ENCODE assay signal across 8 cellular contexts in genomic region chr2:95121150-95121494, GRCh38. TPM values are rescaled to one million over a fixed set of nuclear protein-coding genes. Genes with fewer than 3 reads are reported as not detected.
A peak's percentile ranks its signal among the peaks of the same experiment; 100 is the strongest.
DNase-seq lines count a peak whose midpoint lies in the region.

No MANE protein-coding gene starts in this region.

- H3K79me1 ChIP-seq in neuronal stem cell (ENCODE audit: low read depth, low read length), result peaks cover 4% of the 10 kb centered on the region

- no peak overlapping the region for H2BK12ac ChIP-seq in neuronal stem cell (ENCODE audit: low read length)

- H3K27me3 ChIP-seq in esophagus (ENCODE audit: control insufficient read depth in 1 of 2, insufficient read depth in 2 of 2, low read length in 2 of 2) (no peaks in the 10 kb centered on the region), neuronal stem cell (ENCODE audit: control insufficient read depth in 3 of 3, insufficient read depth in 3 of 3, low read depth in 1 of 3, low read length in 3 of 3) (no peaks in the 10 kb centered on the region)

- 0 to 1% methylated on average over 20 of the region's 20 CpGs for WGBS in esophagus, 2 donors
- WGBS in neuronal stem cell (ENCODE audit: extremely low coverage in 2 of 2, insufficient read length in 2 of 2, insufficient replicate concordance in 1 of 2), 2 donors, result no CpG with 5 or more reads among the region's 20 CpGs

- H4K8ac ChIP-seq in neuronal stem cell (ENCODE audit: low read depth, low read length), result no peak overlapping the region

- H3K9ac ChIP-seq in SK-N-MC (ENCODE audit: insufficient read length) (peak overlapping the region; percentile 94), neuronal stem cell (ENCODE audit: low read depth, low read length, poor library complexity) (peak overlapping the region; percentile 99)

- no peak overlapping the region for H4K91ac ChIP-seq in neuronal stem cell (ENCODE audit: low read depth, low read length, poor library complexity)

- H3K4me1 ChIP-seq in esophagus (ENCODE audit: control insufficient read depth in 2 of 2, insufficient read depth in 2 of 2, low read length in 1 of 2) (peaks cover 0 to 7% of the 10 kb centered on the region in 2 donors), neuronal stem cell (ENCODE audit: control insufficient read depth in 2 of 2, insufficient read depth in 1 of 2, low read depth in 1 of 2, low read length in 2 of 2) (peaks cover 0 to 6% of the 10 kb centered on the region in 2 donors)

- H2BK120ac ChIP-seq in neuronal stem cell (ENCODE audit: low read depth, low read length), result peak overlapping the region; percentile 75

- H3K36me3 ChIP-seq in SK-N-MC (ENCODE audit: insufficient read depth, low read length) (peaks cover 37% of the 10 kb centered on the region), esophagus (ENCODE audit: control insufficient read depth in 2 of 2, insufficient read depth in 2 of 2, low read length in 1 of 2) (no peaks in the 10 kb centered on the region), neuronal stem cell (replicated peaks in 1 of 2; ENCODE audit: control insufficient read depth in 2 of 2, insufficient read depth in 2 of 2, low read length in 2 of 2) (peaks cover 0 to 29% of the 10 kb centered on the region in 2 donors)

- H2AK5ac ChIP-seq in neuronal stem cell (ENCODE audit: low read depth, low read length), result peak overlapping the region; percentile 6

- H3K4me2 ChIP-seq in neuronal stem cell (ENCODE audit: insufficient read depth, low read length, poor library complexity, severe bottlenecking), result peak overlapping the region; percentile 60

- H3K27ac ChIP-seq in SK-N-MC (peak overlapping the region; percentile 90; the same call in 1 of the 2 replicates), esophagus (ENCODE audit: low read depth in 2 of 2, low read length in 1 of 2) (peak overlapping the region; percentile 94 to 96), neuronal stem cell (replicated peaks; ENCODE audit: low read length) (no peak overlapping the region)

- peak overlapping the region; percentile 96 for H3K18ac ChIP-seq in neuronal stem cell (ENCODE audit: low read length)

- H3K4me3 ChIP-seq in SK-N-MC (peak overlapping the region; percentile 99), esophagus (ENCODE audit: low read depth in 1 of 2, low read length in 2 of 2) (peak overlapping the region; percentile 90 to 97), neuronal stem cell (ENCODE audit: low read length in 2 of 2) (peak overlapping the region; percentile 95 to 98)

- H3K9me3 ChIP-seq in SK-N-MC (ENCODE audit: low read depth, low read length), result no peaks in the 10 kb centered on the region
- no peaks in the 10 kb centered on the region for H3K9me3 ChIP-seq in esophagus (ENCODE audit: control insufficient read depth in 2 of 2, insufficient read depth in 1 of 2, low read depth in 1 of 2, low read length in 1 of 2)
- H3K9me3 ChIP-seq in neuronal stem cell (replicated peaks in 1 of 2; ENCODE audit: control insufficient read depth in 2 of 2, insufficient read depth in 1 of 2, low read depth in 1 of 2, low read length in 2 of 2), result peaks cover 0 to 12% of the 10 kb centered on the region in 2 donors

- peak overlapping the region; percentile 47 for H3K14ac ChIP-seq in neuronal stem cell (ENCODE audit: low read length)

- H2AFZ ChIP-seq in neuronal stem cell (ENCODE audit: low read length), result peak overlapping the region; percentile 98

- no peak overlapping the region for H2BK15ac ChIP-seq in neuronal stem cell (ENCODE audit: low read length)

- H2BK5ac ChIP-seq in neuronal stem cell (ENCODE audit: low read length), result peak overlapping the region; percentile 93

- peak overlapping the region; percentile 99 for H3K23ac ChIP-seq in neuronal stem cell (ENCODE audit: low read depth, low read length, poor library complexity)

- DNase-seq in activated T-cell treated with anti-CD3 and anti-CD28 coated beads for 4 hours, result peak; percentile 8
- DNase-seq in activated T-cell treated with anti-CD3 and anti-CD28 coated beads, Interleukin-2, amount 50 U/mL, for 48 hours, result no peak
- DNase-seq in SK-N-MC (ENCODE audit: low read depth, low spot score), result no peak
- no peak for DNase-seq in neuronal stem cell (ENCODE audit: low spot score)
- no peak for DNase-seq in stimulated activated CD4-positive, alpha-beta T cell treated with anti-CD3 and anti-CD28 coated beads, Interleukin-4, amount 100 ng/mL, for 24 hours
- no peak for DNase-seq in NCI-H2081 treated with DMSO at 0.1 percent for 48 hours (lab: John Stamatoyannopoulos, UW)
- no peak for DNase-seq in DMS 273 treated with DMSO at 0.1 percent for 48 hours (lab: John Stamatoyannopoulos, UW)

- no peak overlapping the region for H3K4ac ChIP-seq in neuronal stem cell (ENCODE audit: low read length)

RNA-seq across cellular contexts. Expression of gene MRPS5, which starts 0.5 kb away (rescaled TPM):
- polyA plus RNA-seq in esophagus, result 10 to 100 TPM; 46.5 to 52.9 TPM
- polyA plus RNA-seq in neuronal stem cell (2013, experiment 1 of 2), result 67.1 TPM
- polyA plus RNA-seq in neuronal stem cell (2013, experiment 2 of 2), result 65.8 TPM

RNA-seq across cellular contexts. Expression of gene ZNF514, which starts 38.5 kb away (rescaled TPM):
- 10 to 100 TPM in 1 of 2 donors, 1 to 10 TPM in 1; 4.4 to 11.6 TPM for polyA plus RNA-seq in esophagus
- 19.3 TPM for polyA plus RNA-seq in neuronal stem cell (2013, experiment 1 of 2)
- polyA plus RNA-seq in neuronal stem cell (2013, experiment 2 of 2), result 19.5 TPM

RNA-seq across cellular contexts. Expression of gene ZNF2, which starts 44.5 kb away (rescaled TPM):
- 1 to 10 TPM in 1 of 2 donors, under 1 TPM in 1; 0.90 to 1.2 TPM for polyA plus RNA-seq in esophagus
- 2.7 TPM for polyA plus RNA-seq in neuronal stem cell (2013, experiment 1 of 2)
- polyA plus RNA-seq in neuronal stem cell (2013, experiment 2 of 2), result 2.8 TPM
